In genomic region chr15:90884719-90885431, GRCh38 we compare ENCODE assay signal across 6 cellular contexts. TPM values are rescaled to one million over a fixed set of nuclear protein-coding genes. Genes with fewer than 3 reads are reported as not detected.
DNase-seq lines count a peak whose midpoint lies in the region; ATAC-seq and TF ChIP-seq lines count a peak whose summit lies in the region.

No MANE protein-coding gene starts in this region.

- H3K27me3 Mint-ChIP-seq in GM23338 (ENCODE audit: insufficient read depth, low read depth, poor library complexity) (peaks cover 10% of the 10 kb centered on the region), osteocyte (ENCODE audit: unreplicated experiment) (no peaks in the 10 kb centered on the region)

- ATAC-seq in GM23338: peak; percentile 13

- peak overlapping the region; percentile 50 for H3K4me3 Mint-ChIP-seq in GM23338
- no peak overlapping the region for H3K4me3 Mint-ChIP-seq in osteocyte (ENCODE audit: unreplicated experiment)

- peak overlapping the region; percentile 57 for H3K4me3 ChIP-seq in GM23338
- peak overlapping the region; percentile 65 for H3K4me3 ChIP-seq in choroid plexus epithelial cell (ENCODE audit: low read depth, low read length)

- no peaks in the 10 kb centered on the region for H3K9me2 ChIP-seq in GM23338 (ENCODE audit: insufficient read depth)

- DNase-seq in GM23338 (ENCODE audit: low spot score): no peak
- DNase-seq in choroid plexus epithelial cell (ENCODE audit: low read depth): no peak
- DNase-seq in osteocyte (ENCODE audit: extremely low spot score, unreplicated experiment): no peak
- no peak for DNase-seq in NCI-H1417 treated with DMSO at 0.1 percent for 48 hours (lab: John Stamatoyannopoulos, UW)
- DNase-seq in NCI-H82 treated with DMSO at 0.1 percent for 48 hours (lab: John Stamatoyannopoulos, UW; ENCODE audit: unreplicated experiment): no peak
- no peak for DNase-seq in NCI-H187 treated with DMSO at 0.1 percent for 48 hours (lab: John Stamatoyannopoulos, UW)

- H3K79me2 ChIP-seq in GM23338 (replicated peaks; ENCODE audit: insufficient read depth): no peaks in the 10 kb centered on the region

- H3K27ac ChIP-seq in GM23338 (ENCODE audit: low read depth): no peak overlapping the region

- peaks cover 4% of the 10 kb centered on the region; the same call in 2 of the 3 replicates for H3K36me3 Mint-ChIP-seq in GM23338 (ENCODE audit: low read depth)
- no peaks in the 10 kb centered on the region for H3K36me3 Mint-ChIP-seq in osteocyte (ENCODE audit: unreplicated experiment)

- H3K27ac Mint-ChIP-seq in GM23338 (no peak overlapping the region), osteocyte (ENCODE audit: unreplicated experiment) (peak overlapping the region; percentile 41)

- peak overlapping the region; percentile 83 for H3K4me2 ChIP-seq in GM23338

- TF ChIP-seq CTCF in GM23338 (conservative IDR thresholded peaks at IDR 0.05; ENCODE audit: low read depth in 2 of 2): no peak
- no peak for TF ChIP-seq CTCF in choroid plexus epithelial cell (conservative IDR thresholded peaks at IDR 0.05; ENCODE audit: low read depth, low read length)
- no peak for TF ChIP-seq CTCF in osteocyte (IDR thresholded peaks at IDR 0.05)

- peak overlapping the region; percentile 95 for H2AFZ ChIP-seq in GM23338

- peaks cover 17% of the 10 kb centered on the region for H3K4me1 Mint-ChIP-seq in GM23338
- peaks cover 17% of the 10 kb centered on the region for H3K4me1 Mint-ChIP-seq in osteocyte (ENCODE audit: unreplicated experiment)

- H3F3A ChIP-seq in GM23338 (replicated peaks; ENCODE audit: low read depth): 0 out of 2 replicates have a peak, but pooled peaks cover 5% of the 10 kb centered on the region

- no peaks in the 10 kb centered on the region for H4K20me1 ChIP-seq in GM23338 (replicated peaks; ENCODE audit: insufficient read depth)

- peaks cover 13% of the 10 kb centered on the region for H3K4me1 ChIP-seq in GM23338 (ENCODE audit: insufficient read depth)

- no peaks in the 10 kb centered on the region for H3K9me3 Mint-ChIP-seq in GM23338
- no peaks in the 10 kb centered on the region for H3K9me3 Mint-ChIP-seq in osteocyte (ENCODE audit: unreplicated experiment)

- no peaks in the 10 kb centered on the region for H3K36me3 ChIP-seq in GM23338 (ENCODE audit: insufficient read depth)

- H3K27me3 ChIP-seq in GM23338 (ENCODE audit: insufficient read depth): no peaks in the 10 kb centered on the region

TF ChIP-seq in GM23338, 12 proteins besides CTCF, POLR2A, EP300 and RAD21 (continues in another document):
- TF ChIP-seq ZNF114 (CRISPR knock-in tag; IDR thresholded peaks at IDR 0.05) (no peak), JUNB (IDR thresholded peaks at IDR 0.05; ENCODE audit: unreplicated experiment) (no peak), EZH2 (IDR thresholded peaks at IDR 0.05; ENCODE audit: low read depth, unreplicated experiment) (no peak), REST (IDR thresholded peaks at IDR 0.05; ENCODE audit: unreplicated experiment) (no peak), EZH2phosphoT487 (IDR thresholded peaks at IDR 0.05; ENCODE audit: unreplicated experiment) (no peak), ZNF462 (CRISPR knock-in tag; IDR thresholded peaks at IDR 0.05) (no peak)

RNA-seq across cellular contexts. Expression of gene FES, which starts 0.6 kb away (rescaled TPM):
- total RNA-seq in GM23338 (2014; rRNA removed; shearing (Covaris generic)): 14.4 and 18.6 TPM in 2 replicates
- polyA plus RNA-seq in GM23338 (2016; fragmentation: Nextera tagmentation; extraction: Ambion mirVana): 2.7 and 3.1 TPM in 2 replicates
- total RNA-seq in osteocyte: 2.2 and 2.5 TPM in 2 replicates

RNA-seq across cellular contexts. Expression of gene FURIN, which starts 16.5 kb away (rescaled TPM):
- total RNA-seq in GM23338 (2014; rRNA removed; shearing (Covaris generic)): 15.7 and 20.9 TPM in 2 replicates
- 6.3 and 7.4 TPM in 2 replicates for polyA plus RNA-seq in GM23338 (2016; fragmentation: Nextera tagmentation; extraction: Ambion mirVana)
- 96.2 and 98.3 TPM in 2 replicates for total RNA-seq in osteocyte

RNA-seq across cellular contexts. Expression of gene MAN2A2, which starts 18.2 kb away (rescaled TPM):
- 3.5 and 17.1 TPM in 2 replicates for total RNA-seq in GM23338 (2014; rRNA removed; shearing (Covaris generic))
- polyA plus RNA-seq in GM23338 (2016; fragmentation: Nextera tagmentation; extraction: Ambion mirVana): 8.0 and 8.2 TPM in 2 replicates
- total RNA-seq in osteocyte: 65.2 and 70.0 TPM in 2 replicates

RNA-seq across cellular contexts. Expression of gene HDDC3, which starts 47.5 kb away (rescaled TPM):
- total RNA-seq in GM23338 (2014; rRNA removed; shearing (Covaris generic)): 9.1 and 19.0 TPM in 2 replicates
- polyA plus RNA-seq in GM23338 (2016; fragmentation: Nextera tagmentation; extraction: Ambion mirVana): 16.0 and 17.4 TPM in 2 replicates
- total RNA-seq in osteocyte: 9.5 and 11.4 TPM in 2 replicates

RNA-seq across cellular contexts. Expression of gene UNC45A, which starts 50.2 kb away (rescaled TPM):
- 86.8 and 87.5 TPM in 2 replicates for total RNA-seq in GM23338 (2014; rRNA removed; shearing (Covaris generic))
- polyA plus RNA-seq in GM23338 (2016; fragmentation: Nextera tagmentation; extraction: Ambion mirVana): 35.9 and 40.2 TPM in 2 replicates
- total RNA-seq in osteocyte: 83.0 and 83.5 TPM in 2 replicates
